In genomic region chr4:7052923-7053715, GRCh38 we compare ENCODE assay signal across 1 cellular context.
TF ChIP-seq lines count a peak whose summit lies in the region.

No MANE protein-coding gene starts in this region.

TF ChIP-seq in K562, 482 proteins besides CTCF, POLR2A, EP300 and RAD21:
- no peak for TF ChIP-seq ELF2 (CRISPR knock-in tag; IDR thresholded peaks at IDR 0.05)
- no peak for TF ChIP-seq ZNF57 (CRISPR knock-in tag; IDR thresholded peaks at IDR 0.05)
- TF ChIP-seq MAFK (IDR thresholded peaks at IDR 0.05; ENCODE audit: low read length): no peak
- TF ChIP-seq, protein P1, sequence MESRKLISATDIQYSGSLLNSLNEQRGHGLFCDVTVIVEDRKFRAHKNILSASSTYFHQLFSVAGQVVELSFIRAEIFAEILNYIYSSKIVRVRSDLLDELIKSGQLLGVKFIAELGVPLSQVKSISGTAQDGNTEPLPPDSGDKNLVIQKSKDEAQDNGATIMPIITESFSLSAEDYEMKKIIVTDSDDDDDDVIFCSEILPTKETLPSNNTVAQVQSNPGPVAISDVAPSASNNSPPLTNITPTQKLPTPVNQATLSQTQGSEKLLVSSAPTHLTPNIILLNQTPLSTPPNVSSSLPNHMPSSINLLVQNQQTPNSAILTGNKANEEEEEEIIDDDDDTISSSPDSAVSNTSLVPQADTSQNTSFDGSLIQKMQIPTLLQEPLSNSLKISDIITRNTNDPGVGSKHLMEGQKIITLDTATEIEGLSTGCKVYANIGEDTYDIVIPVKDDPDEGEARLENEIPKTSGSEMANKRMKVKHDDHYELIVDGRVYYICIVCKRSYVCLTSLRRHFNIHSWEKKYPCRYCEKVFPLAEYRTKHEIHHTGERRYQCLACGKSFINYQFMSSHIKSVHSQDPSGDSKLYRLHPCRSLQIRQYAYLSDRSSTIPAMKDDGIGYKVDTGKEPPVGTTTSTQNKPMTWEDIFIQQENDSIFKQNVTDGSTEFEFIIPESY (CRISPR knock-in tag; IDR thresholded peaks at IDR 0.05): peak; percentile 55; the same call in 1 of the 2 replicates
- no peak for TF ChIP-seq BDP1 (IDR thresholded peaks at IDR 0.05; ENCODE audit: insufficient read depth, insufficient read length)
- no peak for TF ChIP-seq TSHZ1 (CRISPR knock-in tag; IDR thresholded peaks at IDR 0.05)
- no peak for TF ChIP-seq PHF20 (IDR thresholded peaks at IDR 0.05; ENCODE audit: partially characterized antibody)
- TF ChIP-seq GATA2 (CRISPR knock-in tag; IDR thresholded peaks at IDR 0.05): no peak
- no peak for TF ChIP-seq ZBTB5 (IDR thresholded peaks at IDR 0.05)
- TF ChIP-seq POLR2G (IDR thresholded peaks at IDR 0.05; ENCODE audit: low read depth, low read length): 0 out of 2 replicates have a peak, but pooled peaks have one; percentile 13
